In the genomic region with DNA sequence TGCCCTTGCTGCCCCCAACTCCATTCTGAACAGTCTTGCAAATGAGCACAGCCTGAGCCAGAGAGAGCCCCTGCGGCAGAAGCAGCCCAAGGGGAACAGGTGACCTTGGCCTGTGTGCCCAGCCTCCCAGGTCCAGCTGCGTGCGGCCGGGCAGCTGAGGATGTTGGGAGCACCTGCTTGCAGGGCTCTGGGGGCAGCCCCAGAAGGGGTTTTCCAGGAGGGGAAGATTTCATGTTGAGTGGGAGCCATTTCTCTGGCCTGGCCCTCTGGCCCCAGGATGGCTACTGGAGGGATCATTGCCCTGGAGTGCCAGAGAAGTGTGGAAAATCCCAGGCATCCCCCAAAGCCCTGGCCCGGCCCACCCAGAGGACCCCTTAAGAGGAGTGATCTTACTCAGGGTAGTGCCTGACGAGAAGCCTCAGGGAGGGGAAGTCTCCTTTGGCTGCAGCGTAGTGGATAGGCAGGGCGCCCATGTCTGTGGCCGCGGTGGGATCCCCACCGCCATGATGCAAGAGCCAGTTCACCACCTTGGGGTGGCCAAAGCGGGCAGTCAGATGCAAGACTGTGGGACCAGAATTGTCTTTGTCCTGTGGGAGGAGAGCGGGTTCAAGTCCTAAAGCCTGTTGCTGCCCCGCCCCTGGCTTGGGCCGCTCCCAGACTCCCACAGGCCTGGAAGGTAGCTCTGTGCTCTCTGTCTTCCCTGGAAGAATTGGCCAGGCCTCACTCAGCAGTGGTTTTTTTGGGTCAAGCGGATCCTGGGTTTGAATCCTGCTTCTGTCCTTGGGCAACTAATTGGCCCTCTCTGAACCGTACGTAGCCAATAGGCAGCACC, we compare ENCODE assay signal across 15 cellular contexts. TPM values are rescaled to one million over a fixed set of nuclear protein-coding genes. Genes with fewer than 3 reads are reported as not detected.
A peak's percentile ranks its signal among the peaks of the same experiment; 100 is the strongest.
DNase-seq lines count a peak whose midpoint lies in the region; ATAC-seq and TF ChIP-seq lines count a peak whose summit lies in the region.
"Had no signal": no experiment of that assay in that cellular context is flagged by ENCODE, and none has a peak within 500 bp of the region (broad histone marks: within the 10 kb centered on the region; RNA-seq: fewer than 3 reads in every experiment).

No MANE protein-coding gene starts in this region.

- POLR2A ChIA-PET in SK-N-SH (lab: Yijun Ruan, JAX) = no interaction called here

- H3K27ac ChIP-seq in SK-N-SH (ENCODE audit: low read depth in 2 of 2, low read length in 1 of 2) (no peak overlapping the region), endodermal cell (ENCODE audit: low read depth, low read length) (no peak overlapping the region), psoas muscle (no peak overlapping the region)
- H3K27ac ChIP-seq: 22Rv1, SJCRH30 had no signal

- ATAC-seq in SK-N-SH treated with all-trans-retinoic acid at 6 μM for 48 hours = no peak
- ATAC-seq in psoas muscle = peak in 1 of 4 donors; percentile 11
- no peak for ATAC-seq in GM21447 (IDR thresholded peaks at IDR 0.05; ENCODE audit: unreplicated experiment)

- H3K9me3 ChIP-seq in SK-N-SH (no peaks in the 10 kb centered on the region), endodermal cell (ENCODE audit: control insufficient read depth, low read length) (no peaks in the 10 kb centered on the region), psoas muscle (no peaks in the 10 kb centered on the region)
- H3K9me3 ChIP-seq: SJCRH30 had no signal

- DNase-seq in SK-N-SH = peak; percentile 24
- DNase-seq in H7 = peak; percentile 63
- peak; percentile 31 for DNase-seq in endodermal cell
- peak; percentile 11 to 48 for DNase-seq in psoas muscle
- no peak for DNase-seq in HT-29 (ENCODE audit: low spot score)
- DNase-seq in stimulated activated naive CD4-positive, alpha-beta T cell treated with Interleukin-2 at 50 U/mL for 16 hours (lab: John Stamatoyannopoulos, UW) = no peak
- DNase-seq: amygdala, COR-L47, KBM-7, NCI-H1694, SJCRH30 had no signal

- H3K27ac Mint-ChIP-seq in endodermal cell = no peak overlapping the region
- H3K27ac Mint-ChIP-seq: dendritic cell treated with granulocyte-macrophage colony-stimulating factor and Interleukin-4, amounts not matched to agents 40 ng/mL and 50 ng/mL, for 4 days had no signal

- no peak overlapping the region for H3K4me3 Mint-ChIP-seq in endodermal cell
- H3K4me3 Mint-ChIP-seq: dendritic cell treated with granulocyte-macrophage colony-stimulating factor and Interleukin-4, amounts not matched to agents 40 ng/mL and 50 ng/mL, for 4 days had no signal

- peaks cover 0 to 7% of the 10 kb centered on the region in 2 experiments; a peak in 1 of 4 replicates for H3K4me1 ChIP-seq in SK-N-SH (ENCODE audit: control insufficient read depth in 1 of 2, insufficient read depth in 2 of 2, low read depth in 1 of 2, low read length in 1 of 2)
- peaks cover 5% of the 10 kb centered on the region for H3K4me1 ChIP-seq in endodermal cell (ENCODE audit: control insufficient read depth, insufficient read depth, low read length)
- no peaks in the 10 kb centered on the region for H3K4me1 ChIP-seq in psoas muscle

- no peak overlapping the region for H2AFZ ChIP-seq in SK-N-SH (ENCODE audit: low read depth)

- CTCF ChIA-PET in SK-N-SH (lab: Yijun Ruan, JAX) = no interaction called here

- no peaks in the 10 kb centered on the region for H3K9me3 Mint-ChIP-seq in endodermal cell
- H3K9me3 Mint-ChIP-seq: dendritic cell treated with granulocyte-macrophage colony-stimulating factor and Interleukin-4, amounts not matched to agents 40 ng/mL and 50 ng/mL, for 4 days had no signal

- no peak for TF ChIP-seq EP300 in SK-N-SH (IDR thresholded peaks at IDR 0.05; ENCODE audit: borderline replicate concordance in 1 of 2, low read depth in 1 of 2, low read length in 1 of 2)

- TF ChIP-seq RAD21 in SK-N-SH (IDR thresholded peaks at IDR 0.05; ENCODE audit: low read length) = no peak

- H3K27me3 ChIP-seq in SK-N-SH (ENCODE audit: insufficient read depth) (no peaks in the 10 kb centered on the region), H7 (ENCODE audit: control insufficient read depth, insufficient read depth, low read length) (0 out of 2 replicates have a peak, but pooled peaks cover 2% of the 10 kb centered on the region), endodermal cell (ENCODE audit: control insufficient read depth, insufficient read depth, low read length, poor library complexity, severe bottlenecking) (peaks cover 6% of the 10 kb centered on the region), psoas muscle (ENCODE audit: insufficient read depth in 3 of 3, low read length in 2 of 3) (peaks cover 0 to 34% (median 4%) of the 10 kb centered on the region in 3 donors)

- no peak overlapping the region for H3K4me2 ChIP-seq in SK-N-SH

- no peaks in the 10 kb centered on the region for H3K79me2 ChIP-seq in SK-N-SH (ENCODE audit: insufficient read depth)

- H3K36me3 ChIP-seq in SK-N-SH (replicated peaks in 1 of 2; ENCODE audit: control insufficient read depth in 1 of 2, insufficient read depth in 2 of 2, low read length in 1 of 2) (no peaks in the 10 kb centered on the region), H7 (replicated peaks; ENCODE audit: control insufficient read depth, insufficient read depth, low read length) (no peaks in the 10 kb centered on the region), endodermal cell (ENCODE audit: control insufficient read depth, insufficient read depth, low read length) (no peaks in the 10 kb centered on the region), psoas muscle (ENCODE audit: insufficient read depth in 1 of 2, low read depth in 1 of 2) (no peaks in the 10 kb centered on the region)
- H3K36me3 ChIP-seq: SJCRH30 had no signal

- intact Hi-C loops in psoas muscle (cut with DNase I) = no loop called here

- H3K36me3 Mint-ChIP-seq in endodermal cell (ENCODE audit: low read depth) = no peaks in the 10 kb centered on the region

- TF ChIP-seq CTCF in SK-N-SH (IDR thresholded peaks at IDR 0.05) = no peak
- no peak for TF ChIP-seq CTCF in endodermal cell (conservative IDR thresholded peaks at IDR 0.05)
- no peak for TF ChIP-seq CTCF in psoas muscle (IDR thresholded peaks at IDR 0.05)

- H4K20me1 ChIP-seq in SK-N-SH (ENCODE audit: insufficient read depth) = no peaks in the 10 kb centered on the region

- H3K9ac ChIP-seq in SK-N-SH (no peak overlapping the region), endodermal cell (ENCODE audit: extremely low read depth, low read length, poor library complexity, severe bottlenecking) (no peak overlapping the region)

- H3K27me3 Mint-ChIP-seq in endodermal cell (ENCODE audit: insufficient read depth) = peaks cover 10% of the 10 kb centered on the region

- 77% methylated on average over 15 of the region's 18 CpGs for WGBS in SK-N-SH (ENCODE audit: low lambda C conversion rate)
- WGBS in endodermal cell (ENCODE audit: insufficient coverage in 1 of 2, insufficient read length in 1 of 2), 2 experiments = 89 to 91% methylated on average over 12 to 18 of the region's 18 CpGs
- 89 to 92% (median 90%) methylated on average over 18 of the region's 18 CpGs for WGBS in psoas muscle, 3 donors

- peaks cover 11% of the 10 kb centered on the region for H3K4me1 Mint-ChIP-seq in endodermal cell

- H3K9me2 ChIP-seq in SK-N-SH = no peaks in the 10 kb centered on the region

- no peak overlapping the region for H3K4me3 ChIP-seq in SK-N-SH (ENCODE audit: low read depth in 2 of 2, low read length in 1 of 2)
- H3K4me3 ChIP-seq in H7 (ENCODE audit: insufficient read depth, low read depth, low read length) = no peak overlapping the region
- H3K4me3 ChIP-seq in endodermal cell (ENCODE audit: low read length) = no peak overlapping the region
- no peak overlapping the region for H3K4me3 ChIP-seq in psoas muscle
- H3K4me3 ChIP-seq: SJCRH30 had no signal

- no peaks in the 10 kb centered on the region for H3F3A ChIP-seq in SK-N-SH (replicated peaks; ENCODE audit: insufficient read depth)

TF ChIP-seq in SK-N-SH, 30 proteins besides CTCF, POLR2A, EP300 and RAD21:
- no peak for TF ChIP-seq TCF12 (IDR thresholded peaks at IDR 0.05)
- TF ChIP-seq, protein P1, sequence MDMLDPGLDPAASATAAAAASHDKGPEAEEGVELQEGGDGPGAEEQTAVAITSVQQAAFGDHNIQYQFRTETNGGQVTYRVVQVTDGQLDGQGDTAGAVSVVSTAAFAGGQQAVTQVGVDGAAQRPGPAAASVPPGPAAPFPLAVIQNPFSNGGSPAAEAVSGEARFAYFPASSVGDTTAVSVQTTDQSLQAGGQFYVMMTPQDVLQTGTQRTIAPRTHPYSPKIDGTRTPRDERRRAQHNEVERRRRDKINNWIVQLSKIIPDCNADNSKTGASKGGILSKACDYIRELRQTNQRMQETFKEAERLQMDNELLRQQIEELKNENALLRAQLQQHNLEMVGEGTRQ (IDR thresholded peaks at IDR 0.05; ENCODE audit: borderline replicate concordance, low read depth, low read length) = no peak

TF ChIP-seq in SK-N-SH treated with all-trans-retinoic acid at 6 μM for 48 hours, 23 proteins besides CTCF, POLR2A, EP300 and RAD21 (continues in another document):
- TF ChIP-seq, protein P2, sequence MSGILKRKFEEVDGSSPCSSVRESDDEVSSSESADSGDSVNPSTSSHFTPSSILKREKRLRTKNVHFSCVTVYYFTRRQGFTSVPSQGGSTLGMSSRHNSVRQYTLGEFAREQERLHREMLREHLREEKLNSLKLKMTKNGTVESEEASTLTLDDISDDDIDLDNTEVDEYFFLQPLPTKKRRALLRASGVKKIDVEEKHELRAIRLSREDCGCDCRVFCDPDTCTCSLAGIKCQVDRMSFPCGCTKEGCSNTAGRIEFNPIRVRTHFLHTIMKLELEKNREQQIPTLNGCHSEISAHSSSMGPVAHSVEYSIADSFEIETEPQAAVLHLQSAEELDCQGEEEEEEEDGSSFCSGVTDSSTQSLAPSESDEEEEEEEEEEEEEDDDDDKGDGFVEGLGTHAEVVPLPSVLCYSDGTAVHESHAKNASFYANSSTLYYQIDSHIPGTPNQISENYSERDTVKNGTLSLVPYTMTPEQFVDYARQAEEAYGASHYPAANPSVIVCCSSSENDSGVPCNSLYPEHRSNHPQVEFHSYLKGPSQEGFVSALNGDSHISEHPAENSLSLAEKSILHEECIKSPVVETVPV (CRISPR knock-in tag; IDR thresholded peaks at IDR 0.05) = no peak

RNA-seq across cellular contexts. Expression of gene RNU1-4, which starts 20.5 kb away (rescaled TPM):
- not detected in 2 replicates for polyA plus RNA-seq in SK-N-SH (2012; rRNA removed)
- not detected in 2 replicates for polyA plus RNA-seq in SK-N-SH (2012; cell fraction: cytosol; rRNA removed)
- polyA plus RNA-seq in SK-N-SH (2012; cell fraction: nucleus; rRNA removed) = not detected in 2 replicates
- under 0.01 TPM in 2 replicates for total RNA-seq in H7 (2014; rRNA removed; shearing (Covaris generic))
- 1,000 to 10,000 TPM; 2,483 to 3,611 TPM for total RNA-seq in endodermal cell
- polyA plus RNA-seq in endodermal cell (2013, experiment 1 of 2) = 11,872 TPM
- 14,577 TPM for polyA plus RNA-seq in endodermal cell (2013, experiment 2 of 2)
- total RNA-seq in psoas muscle = 1,000 to 10,000 TPM; 1,264 to 5,208 (median 3,151) TPM
- not detected for polyA plus RNA-seq in psoas muscle
- under 0.01 TPM in 2 replicates for total RNA-seq in HT-29 (2014; rRNA removed; shearing (Covaris generic))

RNA-seq across cellular contexts. Expression of gene RNU1-3, which starts 53.0 kb away (rescaled TPM):
- polyA plus RNA-seq in SK-N-SH (2012; rRNA removed) (not detected in 2 replicates), psoas muscle (not detected)
- not detected in 2 replicates for polyA plus RNA-seq in SK-N-SH (2012; cell fraction: cytosol; rRNA removed)
- not detected in 2 replicates for polyA plus RNA-seq in SK-N-SH (2012; cell fraction: nucleus; rRNA removed)
- total RNA-seq in H7 (2014; rRNA removed; shearing (Covaris generic)) = under 0.01 TPM in 2 replicates
- total RNA-seq in endodermal cell (1,000 to 10,000 TPM; 2,483 to 3,611 TPM), psoas muscle (1,000 to 10,000 TPM; 1,264 to 5,208 (median 3,151) TPM)
- polyA plus RNA-seq in endodermal cell (2013, experiment 1 of 2) = 11,872 TPM
- polyA plus RNA-seq in endodermal cell (2013, experiment 2 of 2) = 14,577 TPM
- total RNA-seq in HT-29 (2014; rRNA removed; shearing (Covaris generic)) = under 0.01 TPM in 2 replicates

Comparison
In these comparisons a context has a peak if more than half of its experiments do, and no peak if none do; other contexts are left out.
1. DNase-seq: peak in SK-N-SH (single experiment), H7 (single experiment), endodermal cell (single experiment) and psoas muscle (2 of 2); none in HT-29 (single experiment) and stimulated activated naive CD4-positive, alpha-beta T cell treated with Interleukin-2 at 50 U/mL for 16 hours (single experiment).
2. RNA of gene RNU1-4, which starts 20.5 kb away (total RNA-seq): 1,264 to 5,208 TPM in psoas muscle and 2,483 to 3,611 TPM in endodermal cell; under 0.01 TPM in H7 and under 0.01 TPM in HT-29; every median in the first group is over 1,000 times any median in the second.
3. RNA of gene RNU1-3, which starts 53.0 kb away (total RNA-seq): 1,264 to 5,208 TPM in psoas muscle and 2,483 to 3,611 TPM in endodermal cell; under 0.01 TPM in H7 and under 0.01 TPM in HT-29; every median in the first group is over 1,000 times any median in the second.